ENCODE assay signal across 19 cellular contexts in the genomic region with DNA sequence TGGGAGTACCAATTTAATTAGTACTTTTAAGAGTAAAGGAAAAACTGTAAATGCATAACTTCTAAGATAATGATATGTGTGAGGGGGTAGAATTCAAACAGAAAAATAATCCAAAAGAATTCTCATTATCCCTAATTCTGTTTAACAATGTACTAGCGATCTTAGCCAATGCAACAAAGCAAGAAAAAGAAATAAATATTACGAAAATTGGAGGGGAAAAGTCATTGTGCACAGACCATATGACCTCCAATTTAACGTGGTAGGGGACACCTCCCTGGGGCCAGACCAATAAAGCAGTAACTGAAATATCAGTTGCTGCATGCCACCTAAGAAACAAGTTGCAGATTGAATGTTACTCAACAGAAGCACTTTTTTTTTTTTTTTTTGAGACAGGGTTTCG. TPM values are rescaled to one million over a fixed set of nuclear protein-coding genes. Genes with fewer than 3 reads are reported as not detected.
DNase-seq lines count a peak whose midpoint lies in the region; ATAC-seq, FAIRE-seq and TF ChIP-seq lines count a peak whose summit lies in the region.
"Had no signal": no experiment of that assay in that cellular context is flagged by ENCODE, and none has a peak within 500 bp of the region (broad histone marks: within the 10 kb centered on the region; RNA-seq: fewer than 3 reads in every experiment).

No MANE protein-coding gene starts in this region.

- H2BK12ac ChIP-seq in H1 (ENCODE audit: low read depth, low read length): no peak overlapping the region

- POLR2A ChIA-PET in HepG2 (lab: Yijun Ruan, JAX): no interaction called here
- POLR2A ChIA-PET in H1 (lab: Charles Lee; ENCODE audit: partially characterized antibody): interaction anchor here (1.1 kb wide), 1 partner anchor 235 kb away, joined by 4 read pairs; a partner anchor contains a TSS

- H3K9ac ChIP-seq in HepG2 (ENCODE audit: insufficient read depth, low read depth, low read length) (no peak overlapping the region), SU-DHL-6 (ENCODE audit: low read length) (no peak overlapping the region), H1 (replicated peaks in 1 of 4; ENCODE audit: extremely low read depth in 1 of 4, low read depth in 3 of 4, low read length in 3 of 4) (no peak overlapping the region)

- H3K4me2 ChIP-seq in HepG2 (ENCODE audit: low read depth, low read length): no peak overlapping the region
- no peak overlapping the region for H3K4me2 ChIP-seq in SU-DHL-6 (ENCODE audit: low read depth, low read length, poor library complexity, severe bottlenecking)
- H3K4me2 ChIP-seq in H1 (ENCODE audit: insufficient read depth in 1 of 2, low read depth in 2 of 2, low read length in 2 of 2): no peak overlapping the region

- H3K9me3 ChIP-seq in HepG2 (ENCODE audit: low read length): peaks cover 23% of the 10 kb centered on the region
- peaks cover 0 to 12% (median 5%) of the 10 kb centered on the region in 4 donors for H3K9me3 ChIP-seq in right lobe of liver
- peaks cover 13% of the 10 kb centered on the region for H3K9me3 ChIP-seq in SU-DHL-6 (ENCODE audit: insufficient read depth, low read length)
- H3K9me3 ChIP-seq in H1 (ENCODE audit: insufficient read depth in 2 of 2, low read depth in 1 of 2, low read length in 1 of 2): peaks cover 13 to 15% of the 10 kb centered on the region in 2 experiments

- no peak overlapping the region for H4K5ac ChIP-seq in H1 (ENCODE audit: insufficient read length, low read depth, low read length)

- no peak for TF ChIP-seq EP300 in HepG2 (IDR thresholded peaks at IDR 0.05; ENCODE audit: low read depth in 2 of 2, low read length in 2 of 2)
- TF ChIP-seq EP300 in HepG2 (CRISPR knock-in tag; IDR thresholded peaks at IDR 0.05; ENCODE audit: borderline replicate concordance): no peak
- TF ChIP-seq EP300 in H1 (IDR thresholded peaks at IDR 0.05; ENCODE audit: borderline replicate concordance in 1 of 2, low read depth in 2 of 2, low read length in 2 of 2): no peak

- no peak overlapping the region for H3K23ac ChIP-seq in H1 (ENCODE audit: insufficient read length)

- H3K36me3 ChIP-seq in HepG2 (replicated peaks in 1 of 2; ENCODE audit: control insufficient read depth in 1 of 2, insufficient read depth in 2 of 2, low read length in 2 of 2) (peaks cover 16 to 79% of the 10 kb centered on the region in 2 experiments), right lobe of liver (no peaks in the 10 kb centered on the region), SU-DHL-6 (ENCODE audit: low read length) (peaks cover 9% of the 10 kb centered on the region), H1 (ENCODE audit: control insufficient read depth in 2 of 4, insufficient read depth in 4 of 4, low read length in 3 of 4) (no peaks in the 10 kb centered on the region)
- H3K36me3 ChIP-seq: SJSA1 had no signal

- H3K18ac ChIP-seq in H1 (ENCODE audit: extremely low read depth, low read length): no peak overlapping the region

- H3K4me3 Mint-ChIP-seq in activated CD4-positive, alpha-beta T cell treated with anti-CD3 and anti-CD28 coated beads, Interleukin-2, amount 10 ng/mL, durations not matched to agents 24 days and 14 days: no peak overlapping the region

- H3K14ac ChIP-seq in H1 (ENCODE audit: insufficient read length): no peak overlapping the region

- H3K27ac ChIP-seq in HepG2 (ENCODE audit: extremely low read length, insufficient read depth, low read length) (no peak overlapping the region), right lobe of liver (no peak overlapping the region), SU-DHL-6 (ENCODE audit: low read depth, low read length) (peak overlapping the region; percentile 96), H1 (ENCODE audit: low read depth, low read length) (no peak overlapping the region)
- H3K27ac ChIP-seq: C4-2B, SJSA1 had no signal

- no peak overlapping the region for H2BK20ac ChIP-seq in H1 (ENCODE audit: low read length)

- peaks cover 78% of the 10 kb centered on the region for H3F3A ChIP-seq in SU-DHL-6 (ENCODE audit: insufficient read depth)

- no peak for TF ChIP-seq CTCF in HepG2 (CRISPR knock-in tag; IDR thresholded peaks at IDR 0.05)
- TF ChIP-seq CTCF in right lobe of liver (IDR thresholded peaks at IDR 0.05): no peak
- TF ChIP-seq CTCF in SU-DHL-6 (IDR thresholded peaks at IDR 0.05; ENCODE audit: insufficient read depth, low read length, poor library complexity, severe bottlenecking): no peak
- TF ChIP-seq CTCF in H1 (IDR thresholded peaks at IDR 0.05; ENCODE audit: control extremely low read depth in 1 of 3, insufficient read depth in 1 of 3, low read depth in 1 of 3, low read length in 3 of 3): no peak
- no peak for TF ChIP-seq CTCF in GM13977 (IDR thresholded peaks at IDR 0.05; ENCODE audit: extremely low read depth, insufficient read depth, missing control alignments)

- H2BK5ac ChIP-seq in H1 (ENCODE audit: low read depth, low read length): no peak overlapping the region

- H3K79me2 ChIP-seq in HepG2 (ENCODE audit: insufficient read depth, low read length) (no peaks in the 10 kb centered on the region), SU-DHL-6 (ENCODE audit: insufficient read depth, low read length) (no peaks in the 10 kb centered on the region), H1 (ENCODE audit: control insufficient read depth in 1 of 2, insufficient read depth in 2 of 2, low read length in 2 of 2) (no peaks in the 10 kb centered on the region)

- no peak overlapping the region for H2BK120ac ChIP-seq in H1 (replicated peaks; ENCODE audit: low read depth, low read length)

- H4K91ac ChIP-seq in H1 (replicated peaks; ENCODE audit: insufficient read length, low read length): no peak overlapping the region

- TF ChIP-seq POLR2A in HepG2 (IDR thresholded peaks at IDR 0.05; ENCODE audit: insufficient read depth in 1 of 2, low read depth in 2 of 2, low read length in 2 of 2): no peak
- no peak for TF ChIP-seq POLR2A in right lobe of liver (IDR thresholded peaks at IDR 0.05)
- TF ChIP-seq POLR2A in H1 (IDR thresholded peaks at IDR 0.05; ENCODE audit: control extremely low read depth in 1 of 2, low read depth in 2 of 2, low read length in 2 of 2): no peak

- H3K4me1 Mint-ChIP-seq in activated CD4-positive, alpha-beta T cell treated with anti-CD3 and anti-CD28 coated beads, Interleukin-2, amount 10 ng/mL, durations not matched to agents 24 days and 14 days: peaks cover 7% of the 10 kb centered on the region

- H3K56ac ChIP-seq in H1 (replicated peaks; ENCODE audit: insufficient read length, low read depth, low read length): no peak overlapping the region

- no peak for DNase-seq in HepG2 (ENCODE audit: low spot score)
- no peak for DNase-seq in right lobe of liver
- no peak for DNase-seq in H1 (ENCODE audit: low read depth in 1 of 2, low spot score in 2 of 2)
- no peak for DNase-seq in NCI-H2081 (lab: John Stamatoyannopoulos, UW)
- no peak for DNase-seq in activated CD4-positive, alpha-beta T cell treated with anti-CD3 and anti-CD28 coated beads, Interleukin-2, amount 10 ng/mL, durations not matched to agents 24 days and 14 days
- no peak for DNase-seq in GM13977 (ENCODE audit: low spot score)
- DNase-seq: 8988T, AML-193, H7, Kasumi-1, NCI-H1417, NCI-H1694 treated with DMSO at 0.1 percent for 48 hours, NCI-H446, NCI-H526 treated with DMSO at 0.1 percent for 48 hours, SW 1271 had no signal

- no peak overlapping the region for H2BK15ac ChIP-seq in H1 (ENCODE audit: low read length)

- peaks cover 19% of the 10 kb centered on the region for H3K36me3 Mint-ChIP-seq in activated CD4-positive, alpha-beta T cell treated with anti-CD3 and anti-CD28 coated beads, Interleukin-2, amount 10 ng/mL, durations not matched to agents 24 days and 14 days (ENCODE audit: low read depth)

- H3K4ac ChIP-seq in H1 (replicated peaks; ENCODE audit: insufficient read length, low read depth, low read length): no peak overlapping the region

- no peaks in the 10 kb centered on the region for H3K9me2 ChIP-seq in SU-DHL-6 (replicated peaks; ENCODE audit: insufficient read depth, low read length)

- H2AK5ac ChIP-seq in H1 (ENCODE audit: low read depth, low read length): no peak overlapping the region

- ATAC-seq in HepG2 (no peak), right lobe of liver (no peak)
- ATAC-seq: Right ventricle myocardium inferior had no signal

- intact Hi-C loops in HepG2 (cut with micrococcal nuclease; ENCODE audit: unreplicated experiment): no loop called here
- intact Hi-C loops in right lobe of liver (cut with DNase I): loop anchor here in 1 of 2 donors (10.0 kb wide), 1 partner anchor 197 kb away; no protein-coding TSS in a partner anchor
- intact Hi-C loops in activated CD4-positive, alpha-beta T cell treated with anti-CD3 and anti-CD28 coated beads, Interleukin-2, amount 10 ng/mL, durations not matched to agents 24 days and 14 days (cut with micrococcal nuclease): loop anchor here (2.0 kb wide), 1 partner anchor 15 kb away; no protein-coding TSS in a partner anchor

- no peaks in the 10 kb centered on the region for H3K27me3 Mint-ChIP-seq in activated CD4-positive, alpha-beta T cell treated with anti-CD3 and anti-CD28 coated beads, Interleukin-2, amount 10 ng/mL, durations not matched to agents 24 days and 14 days

- WGBS in HepG2 (ENCODE audit: low lambda C conversion rate): 95% methylated on average over 4 of the region's 4 CpGs
- WGBS in right lobe of liver (ENCODE audit: insufficient coverage, low coverage, low lambda C conversion rate, missing lambda C conversion rate): 95% methylated on average over 4 of the region's 4 CpGs
- WGBS in H1 (ENCODE audit: extremely low coverage in 1 of 2, insufficient coverage in 1 of 2, insufficient read length in 1 of 2, insufficient replicate concordance in 2 of 2, low coverage in 1 of 2, low lambda C conversion rate in 2 of 2, missing lambda C conversion rate in 1 of 2), 2 experiments: 88% methylated on average over 4 of the region's 4 CpGs; no CpG with 5 or more reads in 1 of the 2 experiments

- CTCF ChIA-PET in HepG2 (lab: Yijun Ruan, JAX; ENCODE audit: low intra/inter-chr PET ratio, low total read pairs) (no interaction called here), H1 (lab: Charles Lee; ENCODE audit: partially characterized antibody) (interaction anchor here (2.9 kb wide), 1 partner anchor 8 kb away, joined by 15 read pairs; no protein-coding TSS in a partner anchor)

- no peak overlapping the region for H3K4me3 ChIP-seq in HepG2 (replicated peaks in 1 of 3; ENCODE audit: insufficient read depth in 1 of 3, low read depth in 2 of 3, low read length in 3 of 3)
- H3K4me3 ChIP-seq in right lobe of liver: no peak overlapping the region
- no peak overlapping the region for H3K4me3 ChIP-seq in SU-DHL-6 (ENCODE audit: insufficient read depth, low read length, poor library complexity, severe bottlenecking)
- H3K4me3 ChIP-seq in H1 (ENCODE audit: extremely low read depth in 1 of 4, insufficient read depth in 2 of 4, low read depth in 3 of 4, low read length in 4 of 4): no peak overlapping the region
- H3K4me3 ChIP-seq: SJSA1 had no signal

- no peak for FAIRE-seq in HepG2 (lab: Jason Lieb, UNC)
- no peak for FAIRE-seq in H1 (lab: Jason Lieb, UNC)

- H2AFZ ChIP-seq in HepG2 (ENCODE audit: low read length) (no peak overlapping the region), SU-DHL-6 (ENCODE audit: low read depth, low read length, severe bottlenecking) (no peak overlapping the region), H1 (ENCODE audit: low read length) (no peak overlapping the region)

- no peak overlapping the region for H3K27ac Mint-ChIP-seq in activated CD4-positive, alpha-beta T cell treated with anti-CD3 and anti-CD28 coated beads, Interleukin-2, amount 10 ng/mL, durations not matched to agents 24 days and 14 days

- H3K4me1 ChIP-seq in HepG2 (ENCODE audit: insufficient read depth, low read length) (no peaks in the 10 kb centered on the region), right lobe of liver (peaks cover 0 to 5% (median 0%) of the 10 kb centered on the region in 4 donors), H1 (replicated peaks in 1 of 4; ENCODE audit: control insufficient read depth in 3 of 4, insufficient read depth in 4 of 4, low read length in 3 of 4) (no peaks in the 10 kb centered on the region)
- H3K4me1 ChIP-seq: SJSA1 had no signal

- BruUV-seq in HepG2 (replicated peaks; lab: Mats Ljungman, UMichigan): no TSS peak

- in situ Hi-C loops in HepG2 (cut with HindIII; ENCODE audit: extremely low pct_ligation_motif_present, low pct_unique_long_range_greater_than_20kb) (no loop called here), GM13977 (cut with MboI; ENCODE audit: low pct_unique_long_range_greater_than_20kb, low sequenced_read_pairs, unreplicated experiment) (loop anchor here (10.0 kb wide), 1 partner anchor 177 kb away; no protein-coding TSS in a partner anchor)

- TF ChIP-seq RAD21 in HepG2 (CRISPR knock-in tag; IDR thresholded peaks at IDR 0.05) (no peak), H1 (IDR thresholded peaks at IDR 0.05 in 1 of 2, conservative IDR thresholded peaks at IDR 0.05 in 1 of 2; ENCODE audit: low read depth in 2 of 2, low read length in 2 of 2) (no peak)

- no peaks in the 10 kb centered on the region for H3K23me2 ChIP-seq in H1 (ENCODE audit: low read depth, low read length)

- no peaks in the 10 kb centered on the region for H3K27me3 ChIP-seq in HepG2 (ENCODE audit: control insufficient read depth in 1 of 2, insufficient read depth in 2 of 2, low read length in 2 of 2)
- no peaks in the 10 kb centered on the region for H3K27me3 ChIP-seq in right lobe of liver
- H3K27me3 ChIP-seq in SU-DHL-6 (ENCODE audit: low read length): no peaks in the 10 kb centered on the region
- no peaks in the 10 kb centered on the region for H3K27me3 ChIP-seq in H1 (replicated peaks in 1 of 4; ENCODE audit: control insufficient read depth in 3 of 4, extremely low read depth in 1 of 4, insufficient read depth in 3 of 4, low read length in 3 of 4)
- H3K27me3 ChIP-seq: SJSA1 had no signal

- H4K20me1 ChIP-seq in HepG2 (ENCODE audit: insufficient read depth, low read length): no peaks in the 10 kb centered on the region
- H4K20me1 ChIP-seq in SU-DHL-6 (ENCODE audit: low read depth, low read length): no peaks in the 10 kb centered on the region
- no peaks in the 10 kb centered on the region for H4K20me1 ChIP-seq in H1 (replicated peaks in 1 of 2; ENCODE audit: control insufficient read depth in 1 of 2, insufficient read depth in 2 of 2, low read length in 2 of 2)

- no peaks in the 10 kb centered on the region for H3K79me1 ChIP-seq in H1 (ENCODE audit: low read depth, low read length)

- H3K9me3 Mint-ChIP-seq in activated CD4-positive, alpha-beta T cell treated with anti-CD3 and anti-CD28 coated beads, Interleukin-2, amount 10 ng/mL, durations not matched to agents 24 days and 14 days: peaks cover 4% of the 10 kb centered on the region

- H4K8ac ChIP-seq in H1 (ENCODE audit: extremely low read depth, insufficient read depth, low read length): no peak overlapping the region

RNA-seq across cellular contexts. Expression of a gene that starts 25.9 kb away (rescaled TPM):
- total RNA-seq in HepG2 (2016; rRNA removed; fragmentation: Illumina TruSeq; extraction: Trizol) (63.1 and 75.9 TPM in 2 replicates), right lobe of liver (10 to 100 TPM; 23.0 to 34.3 (median 26.3) TPM)
- total RNA-seq in HepG2 (2016; cell fraction: cytosol; rRNA removed; fragmentation: Illumina TruSeq; extraction: Trizol; ENCODE audit: low read depth): 29.0 and 31.0 TPM in 2 replicates
- 61.3 and 73.7 TPM in 2 replicates for total RNA-seq in HepG2 (2016; cell fraction: insoluble cytoplasmic fraction; rRNA removed; fragmentation: Illumina TruSeq; extraction: Trizol)
- total RNA-seq in HepG2 (2016; cell fraction: membrane; rRNA removed; fragmentation: Illumina TruSeq; extraction: Trizol): 48.9 and 49.5 TPM in 2 replicates
- total RNA-seq in HepG2 (2016; cell fraction: nucleus; rRNA removed; fragmentation: Illumina TruSeq; extraction: Trizol): 75.5 and 79.5 TPM in 2 replicates
- polyA plus RNA-seq in HepG2 (2011; rRNA removed) (42.1 and 47.9 TPM in 2 replicates), H1 (2011; rRNA removed) (12.1 and 16.8 TPM in 2 replicates)
- 38.1 and 43.8 TPM in 2 replicates for polyA plus RNA-seq in HepG2 (2011; cell fraction: cytosol; rRNA removed)
- polyA plus RNA-seq in HepG2 (2011; cell fraction: nucleus; rRNA removed): 16.4 and 19.1 TPM in 2 replicates
- 27.3 and 33.4 TPM in 2 replicates for polyA plus RNA-seq in HepG2 (2012)
- 25.3 and 36.5 TPM in 2 replicates for polyA plus RNA-seq in HepG2 (2016; cell fraction: cytosol; fragmentation: Illumina TruSeq; extraction: Trizol; ENCODE audit: low read depth)
- polyA plus RNA-seq in HepG2 (2016; cell fraction: insoluble cytoplasmic fraction; fragmentation: Illumina TruSeq; extraction: Trizol; ENCODE audit: low read depth): 45.3 and 45.9 TPM in 2 replicates
- 36.8 and 42.1 TPM in 2 replicates for polyA plus RNA-seq in HepG2 (2016; cell fraction: membrane; fragmentation: Illumina TruSeq; extraction: Trizol; ENCODE audit: low read depth)
- 48.0 and 48.4 TPM in 2 replicates for polyA plus RNA-seq in HepG2 (2016; cell fraction: nucleus; fragmentation: Illumina TruSeq; extraction: Trizol; ENCODE audit: insufficient read depth, low read depth)
- 35.3 and 78.6 TPM in 2 replicates for polyA minus RNA-seq in HepG2 (2011; rRNA and poly(A)+ RNA removed; ENCODE audit: low replicate concordance)
- polyA minus RNA-seq in HepG2 (2011; cell fraction: cytosol; rRNA and poly(A)+ RNA removed): 29.3 and 30.9 TPM in 2 replicates
- 93.1 and 98.1 TPM in 2 replicates for polyA minus RNA-seq in HepG2 (2011; cell fraction: nucleus; rRNA and poly(A)+ RNA removed)
- total RNA-seq in H1 (2021; fragmentation: NEBNext Ultra II Directional; extraction: Animal tissue kit (Norgen Biotek cat#: 25700)): 21.8 and 22.3 TPM in 2 replicates
- polyA plus RNA-seq in H1 (2011; cell fraction: cytosol; rRNA removed): 13.6 TPM
- polyA plus RNA-seq in H1 (2011; cell fraction: nucleus; rRNA removed): 8.3 TPM
- 9.9 to 15.4 TPM (median 11.7 TPM) in 4 replicates for polyA plus RNA-seq in H1 (2012, experiment 1 of 2)
- polyA plus RNA-seq in H1 (2012, experiment 2 of 2): 3.4 TPM
- 10.8 TPM for polyA plus RNA-seq in H1 (2013, experiment 1 of 2)
- 11.7 TPM for polyA plus RNA-seq in H1 (2013, experiment 2 of 2)
- polyA minus RNA-seq in H1 (2011; rRNA and poly(A)+ RNA removed): 33.0 and 42.1 TPM in 2 replicates
- 14.8 TPM for polyA minus RNA-seq in H1 (2011; cell fraction: cytosol; rRNA and poly(A)+ RNA removed)
- polyA minus RNA-seq in H1 (2011; cell fraction: nucleus; rRNA and poly(A)+ RNA removed): 30.5 TPM
- 18.8 and 19.7 TPM in 2 replicates for total RNA-seq in activated CD4-positive, alpha-beta T cell treated with anti-CD3 and anti-CD28 coated beads, Interleukin-2, amount 10 ng/mL, durations not matched to agents 24 days and 14 days

RNA-seq across cellular contexts. Expression of a gene that starts 26.4 kb away (rescaled TPM):
- total RNA-seq in HepG2 (2016; rRNA removed; fragmentation: Illumina TruSeq; extraction: Trizol): 44.3 and 52.8 TPM in 2 replicates
- 7.9 and 9.1 TPM in 2 replicates for total RNA-seq in HepG2 (2016; cell fraction: cytosol; rRNA removed; fragmentation: Illumina TruSeq; extraction: Trizol; ENCODE audit: low read depth)
- 41.8 and 52.5 TPM in 2 replicates for total RNA-seq in HepG2 (2016; cell fraction: insoluble cytoplasmic fraction; rRNA removed; fragmentation: Illumina TruSeq; extraction: Trizol)
- total RNA-seq in HepG2 (2016; cell fraction: membrane; rRNA removed; fragmentation: Illumina TruSeq; extraction: Trizol): 15.6 and 18.7 TPM in 2 replicates
- 57.0 and 59.6 TPM in 2 replicates for total RNA-seq in HepG2 (2016; cell fraction: nucleus; rRNA removed; fragmentation: Illumina TruSeq; extraction: Trizol)
- polyA plus RNA-seq in HepG2 (2011; rRNA removed): 33.1 and 41.4 TPM in 2 replicates
- polyA plus RNA-seq in HepG2 (2011; cell fraction: cytosol; rRNA removed): 18.5 and 21.5 TPM in 2 replicates
- polyA plus RNA-seq in HepG2 (2011; cell fraction: nucleus; rRNA removed): 39.8 and 48.9 TPM in 2 replicates
- polyA plus RNA-seq in HepG2 (2012): 16.7 and 41.9 TPM in 2 replicates
- polyA plus RNA-seq in HepG2 (2016; cell fraction: cytosol; fragmentation: Illumina TruSeq; extraction: Trizol; ENCODE audit: low read depth): 2.6 and 3.6 TPM in 2 replicates
- polyA plus RNA-seq in HepG2 (2016; cell fraction: insoluble cytoplasmic fraction; fragmentation: Illumina TruSeq; extraction: Trizol; ENCODE audit: low read depth): 35.0 and 35.6 TPM in 2 replicates
- 6.0 and 6.5 TPM in 2 replicates for polyA plus RNA-seq in HepG2 (2016; cell fraction: membrane; fragmentation: Illumina TruSeq; extraction: Trizol; ENCODE audit: low read depth)
- 38.1 and 42.1 TPM in 2 replicates for polyA plus RNA-seq in HepG2 (2016; cell fraction: nucleus; fragmentation: Illumina TruSeq; extraction: Trizol; ENCODE audit: insufficient read depth, low read depth)
- polyA minus RNA-seq in HepG2 (2011; rRNA and poly(A)+ RNA removed; ENCODE audit: low replicate concordance): 1.4 and 19.1 TPM in 2 replicates
- polyA minus RNA-seq in HepG2 (2011; cell fraction: cytosol; rRNA and poly(A)+ RNA removed): 28.0 and 29.0 TPM in 2 replicates
- 188 and 197 TPM in 2 replicates for polyA minus RNA-seq in HepG2 (2011; cell fraction: nucleus; rRNA and poly(A)+ RNA removed)
- 10 to 100 TPM in 5 of 6 experiments, 1 to 10 TPM in 1; 8.6 to 15.3 (median 13.1) TPM for total RNA-seq in right lobe of liver
- total RNA-seq in H1 (2021; fragmentation: NEBNext Ultra II Directional; extraction: Animal tissue kit (Norgen Biotek cat#: 25700)): 2.2 and 3.1 TPM in 2 replicates
- polyA plus RNA-seq in H1 (2011; rRNA removed): 1.3 TPM in 2 replicates
- 2.1 TPM for polyA plus RNA-seq in H1 (2011; cell fraction: cytosol; rRNA removed)
- polyA plus RNA-seq in H1 (2011; cell fraction: nucleus; rRNA removed): 0.93 TPM
- polyA plus RNA-seq in H1 (2012, experiment 1 of 2): 1.1 to 1.9 TPM (median 1.5 TPM) in 4 replicates
- 0.33 TPM for polyA plus RNA-seq in H1 (2012, experiment 2 of 2)
- 1.8 TPM for polyA plus RNA-seq in H1 (2013, experiment 1 of 2)
- polyA plus RNA-seq in H1 (2013, experiment 2 of 2): 1.5 TPM
- 2.8 and 2.9 TPM in 2 replicates for polyA minus RNA-seq in H1 (2011; rRNA and poly(A)+ RNA removed)
- polyA minus RNA-seq in H1 (2011; cell fraction: cytosol; rRNA and poly(A)+ RNA removed): 1.2 TPM
- polyA minus RNA-seq in H1 (2011; cell fraction: nucleus; rRNA and poly(A)+ RNA removed): 4.0 TPM
- total RNA-seq in activated CD4-positive, alpha-beta T cell treated with anti-CD3 and anti-CD28 coated beads, Interleukin-2, amount 10 ng/mL, durations not matched to agents 24 days and 14 days: 7.8 and 8.4 TPM in 2 replicates
